In genomic region chr12:48817957-48818830, GRCh38 we compare ENCODE assay signal across 8 cellular contexts. TPM values are rescaled to one million over a fixed set of nuclear protein-coding genes. Genes with fewer than 3 reads are reported as not detected.
DNase-seq lines count a peak whose midpoint lies in the region; ATAC-seq lines count a peak whose summit lies in the region.

Gene CACNB3, plus strand, starts transcription at chr12:48818496. Its CDS starts 434 bp downstream, at chr12:48818930.

- H4K20me1 ChIP-seq in BLaER1 treated with 17β-estradiol and CSF1 and Interleukin-3, amounts not matched to agents 10 nM and 100 nM, result peaks cover 0 to 45% (median 24%) of the 10 kb centered on the region in 11 experiments; a peak in 14 of 22 replicates

- DNase-seq in H7 (peak; percentile 95), NCI-H510A treated with DMSO at 0.1 percent for 48 hours (lab: John Stamatoyannopoulos, UW) (peak; percentile 78)
- peak; percentile 58 to 66 for DNase-seq in activated CD8-positive, alpha-beta memory T cell treated with anti-CD3 and anti-CD28 coated beads for 1 hour (ENCODE audit: extremely low read depth in 1 of 2, low read depth in 1 of 2)
- DNase-seq in effector memory CD4-positive, alpha-beta T cell, result peak; percentile 69 to 78 (median 75)
- DNase-seq in stimulated activated CD8-positive, alpha-beta memory T cell treated with anti-CD3 and anti-CD28 coated beads, Interleukin-15, amount 100 ng/mL, for 1 hour (ENCODE audit: low read depth), result peak; percentile 56

- peak within 1 kb of the TSS; percentile 71 to 90 (median 79) for H3K9ac ChIP-seq in BLaER1 treated with 17β-estradiol and CSF1 and Interleukin-3, amounts not matched to agents 10 nM and 100 nM

- peak within 1 kb of the TSS; percentile 93 to 100 (median 99) for H3K4me2 ChIP-seq in BLaER1 treated with 17β-estradiol and CSF1 and Interleukin-3, amounts not matched to agents 10 nM and 100 nM

- H3K27ac ChIP-seq in BLaER1 treated with 17β-estradiol and CSF1 and Interleukin-3, amounts not matched to agents 10 nM and 100 nM, result peak within 1 kb of the TSS in 10 of 11 experiments; percentile 16 to 81 (median 78); a peak in 18 of 22 replicates
- peak within 1 kb of the TSS; percentile 13 for H3K27ac ChIP-seq in effector memory CD4-positive, alpha-beta T cell (ENCODE audit: insufficient read depth, low read length, poor library complexity, severe bottlenecking)
- peak within 1 kb of the TSS; percentile 5 for H3K27ac ChIP-seq in mesodermal cell (ENCODE audit: low read depth, low read length, severe bottlenecking)

- H3K4me1 ChIP-seq in BLaER1 treated with 17β-estradiol and CSF1 and Interleukin-3, amounts not matched to agents 10 nM and 100 nM, result peaks cover 50 to 61% (median 54%) of the 10 kb centered on the region in 10 experiments
- peaks cover 23% of the 10 kb centered on the region for H3K4me1 ChIP-seq in effector memory CD4-positive, alpha-beta T cell (ENCODE audit: control insufficient read depth, insufficient read depth, low read length, poor library complexity, severe bottlenecking)
- H3K4me1 ChIP-seq in mesodermal cell (ENCODE audit: control insufficient read depth, insufficient read depth, low read length, poor library complexity, severe bottlenecking), result peaks cover 19% of the 10 kb centered on the region

- ATAC-seq in HG02840 (IDR thresholded peaks at IDR 0.05; ENCODE audit: low FRiP score, unreplicated experiment), result no peak

- no peaks in the 10 kb centered on the region for H3K9me3 ChIP-seq in BLaER1 treated with 17β-estradiol and CSF1 and Interleukin-3, amounts not matched to agents 10 nM and 100 nM (replicated peaks in 1 of 11)
- no peaks in the 10 kb centered on the region for H3K9me3 ChIP-seq in effector memory CD4-positive, alpha-beta T cell (ENCODE audit: control insufficient read depth, low read length)
- no peaks in the 10 kb centered on the region for H3K9me3 ChIP-seq in mesodermal cell (ENCODE audit: control insufficient read depth, low read length)

- 1% methylated on average over 41 to 49 of the region's 78 CpGs for WGBS in mesodermal cell (ENCODE audit: insufficient coverage in 2 of 2), 2 experiments

- H3K4me3 ChIP-seq in BLaER1 treated with 17β-estradiol and CSF1 and Interleukin-3, amounts not matched to agents 10 nM and 100 nM, result peak within 1 kb of the TSS; percentile 66 to 85 (median 78)
- H3K4me3 ChIP-seq in H7 (ENCODE audit: insufficient read depth, low read depth, low read length) (peak within 1 kb of the TSS; percentile 63), mesodermal cell (ENCODE audit: extremely low read depth, insufficient read depth, low read length, poor library complexity, severe bottlenecking) (peak within 1 kb of the TSS; percentile 67)
- peak within 1 kb of the TSS; percentile 74 for H3K4me3 ChIP-seq in effector memory CD4-positive, alpha-beta T cell (ENCODE audit: insufficient read depth, low read depth, low read length, poor library complexity, severe bottlenecking)

- peaks cover 2 to 23% (median 3%) of the 10 kb centered on the region in 11 experiments; a peak in 10 of 22 replicates for H3K36me3 ChIP-seq in BLaER1 treated with 17β-estradiol and CSF1 and Interleukin-3, amounts not matched to agents 10 nM and 100 nM
- H3K36me3 ChIP-seq in H7 (replicated peaks; ENCODE audit: control insufficient read depth, insufficient read depth, low read length) (no peaks in the 10 kb centered on the region), mesodermal cell (ENCODE audit: control insufficient read depth, insufficient read depth, low read length) (peaks cover 5% of the 10 kb centered on the region)
- H3K36me3 ChIP-seq in effector memory CD4-positive, alpha-beta T cell (ENCODE audit: control insufficient read depth, insufficient read depth, low read length), result no peaks in the 10 kb centered on the region

- no peaks in the 10 kb centered on the region for H3K27me3 ChIP-seq in BLaER1 treated with 17β-estradiol and CSF1 and Interleukin-3, amounts not matched to agents 10 nM and 100 nM
- H3K27me3 ChIP-seq in H7 (ENCODE audit: control insufficient read depth, insufficient read depth, low read length), result peaks cover 58% of the 10 kb centered on the region
- H3K27me3 ChIP-seq in effector memory CD4-positive, alpha-beta T cell (replicated peaks; ENCODE audit: control insufficient read depth, insufficient read depth, low read length, poor library complexity, severe bottlenecking), result no peaks in the 10 kb centered on the region

RNA-seq across cellular contexts. Expression of gene CACNB3, which starts in this region (rescaled TPM):
- total RNA-seq in H7 (2014; rRNA removed; shearing (Covaris generic)), result 3.2 and 4.6 TPM in 2 replicates
- polyA plus RNA-seq in mesodermal cell (2013, experiment 1 of 2), result 41.0 TPM
- polyA plus RNA-seq in mesodermal cell (2013, experiment 2 of 2), result 40.8 TPM

Comparison
In these comparisons a context has a peak if more than half of its experiments do, and no peak if none do; other contexts are left out.
1. H3K27ac ChIP-seq: peak in every context shown above with its lines; median percentile 78 in BLaER1 treated with 17β-estradiol and CSF1 and Interleukin-3, amounts not matched to agents 10 nM and 100 nM; 13 in effector memory CD4-positive, alpha-beta T cell; 5 in mesodermal cell.